1 cellular context compared by ENCODE assay signal in the genomic region with DNA sequence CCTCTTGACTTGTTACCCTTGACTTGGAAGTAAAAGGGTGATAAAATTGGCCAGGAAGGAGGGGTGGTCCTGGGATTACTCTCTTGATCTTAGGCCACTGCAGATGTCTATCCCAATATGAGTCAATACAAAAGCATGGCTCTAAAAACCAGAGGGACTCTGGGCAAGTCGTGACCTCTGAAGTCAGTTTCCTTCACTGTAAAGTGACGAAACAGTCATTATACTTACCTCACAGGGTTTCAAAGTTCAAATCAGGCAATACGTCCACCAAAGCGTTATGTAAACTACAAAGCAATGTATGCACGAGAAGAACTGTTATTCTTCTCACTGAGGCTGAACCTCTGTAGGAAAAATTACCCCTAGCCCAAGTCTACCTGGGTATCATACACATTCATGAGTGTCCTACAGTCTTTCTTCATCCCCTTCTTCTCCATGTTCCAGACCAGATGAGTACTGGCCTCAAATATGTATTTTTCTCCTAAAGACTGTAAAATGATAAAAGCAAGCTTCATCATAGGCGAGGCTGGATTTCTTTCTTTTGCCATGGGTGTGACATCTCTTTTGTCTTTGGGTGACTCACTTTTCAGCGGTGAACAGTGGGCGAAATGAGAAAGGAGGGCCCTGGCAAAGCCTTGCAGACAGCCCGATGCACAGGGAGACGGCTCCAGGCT.
TF ChIP-seq lines count a peak whose summit lies in the region.

No MANE protein-coding gene starts in this region.

TF ChIP-seq in HepG2, 621 proteins besides CTCF, POLR2A, EP300 and RAD21 (continued from another document and continues in another):
- peak; percentile 75 for TF ChIP-seq NR2F6 (IDR thresholded peaks at IDR 0.05)
- TF ChIP-seq NR2F6 (CRISPR knock-in tag; IDR thresholded peaks at IDR 0.05), result peak; percentile 88
- no peak for TF ChIP-seq FOXA1 (IDR thresholded peaks at IDR 0.05)
- peak; percentile 66 for TF ChIP-seq FOXA1 (CRISPR knock-in tag; IDR thresholded peaks at IDR 0.05)
- TF ChIP-seq PPARG (CRISPR knock-in tag; conservative IDR thresholded peaks at IDR 0.05), result peak; percentile 47; the same call in 1 of the 2 replicates
- no peak for TF ChIP-seq SOX13 (IDR thresholded peaks at IDR 0.05)
- peak in 1 of 2 experiments; percentile 66; a peak in 2 of 4 replicates for TF ChIP-seq SOX13 (CRISPR knock-in tag; conservative IDR thresholded peaks at IDR 0.05 in 1 of 2, IDR thresholded peaks at IDR 0.05 in 1 of 2)
- TF ChIP-seq XRCC5 (optimal IDR thresholded peaks at IDR 0.05; ENCODE audit: low read length), result peak; percentile 6
- TF ChIP-seq MEF2D (CRISPR knock-in tag; IDR thresholded peaks at IDR 0.05), result no peak
- no peak for TF ChIP-seq ZNF17 (CRISPR knock-in tag; IDR thresholded peaks at IDR 0.05)
- no peak for TF ChIP-seq CHCHD3 (CRISPR knock-in tag; IDR thresholded peaks at IDR 0.05)
- peak; percentile 92 for TF ChIP-seq CEBPB (IDR thresholded peaks at IDR 0.05; ENCODE audit: borderline replicate concordance, low read depth, low read length)
- no peak for TF ChIP-seq ZFP36L1 (CRISPR knock-in tag; IDR thresholded peaks at IDR 0.05)
- TF ChIP-seq, protein P1, sequence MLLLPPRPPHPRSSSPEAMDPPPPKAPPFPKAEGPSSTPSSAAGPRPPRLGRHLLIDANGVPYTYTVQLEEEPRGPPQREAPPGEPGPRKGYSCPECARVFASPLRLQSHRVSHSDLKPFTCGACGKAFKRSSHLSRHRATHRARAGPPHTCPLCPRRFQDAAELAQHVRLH (CRISPR knock-in tag; IDR thresholded peaks at IDR 0.05; ENCODE audit: borderline replicate concordance, low read depth), result 0 out of 2 replicates have a peak, but pooled peaks have one; percentile 31
- TF ChIP-seq ZNF124 (CRISPR knock-in tag; IDR thresholded peaks at IDR 0.05), result peak; percentile 29; the same call in 1 of the 2 replicates
- no peak for TF ChIP-seq RBFOX2 (IDR thresholded peaks at IDR 0.05; ENCODE audit: low read depth, low read length)
- TF ChIP-seq HMG20B (CRISPR knock-in tag; conservative IDR thresholded peaks at IDR 0.05), result 0 out of 2 replicates have a peak, but pooled peaks have one; percentile 21
- TF ChIP-seq MIER3 (CRISPR knock-in tag; IDR thresholded peaks at IDR 0.05; ENCODE audit: borderline replicate concordance), result peak; percentile 51; the same call in 1 of the 2 replicates
- peak; percentile 84 for TF ChIP-seq RARA (CRISPR knock-in tag; IDR thresholded peaks at IDR 0.05)
- peak; percentile 57; the same call in 1 of the 2 replicates for TF ChIP-seq ELF3 (CRISPR knock-in tag; IDR thresholded peaks at IDR 0.05)
- TF ChIP-seq, protein P2, sequence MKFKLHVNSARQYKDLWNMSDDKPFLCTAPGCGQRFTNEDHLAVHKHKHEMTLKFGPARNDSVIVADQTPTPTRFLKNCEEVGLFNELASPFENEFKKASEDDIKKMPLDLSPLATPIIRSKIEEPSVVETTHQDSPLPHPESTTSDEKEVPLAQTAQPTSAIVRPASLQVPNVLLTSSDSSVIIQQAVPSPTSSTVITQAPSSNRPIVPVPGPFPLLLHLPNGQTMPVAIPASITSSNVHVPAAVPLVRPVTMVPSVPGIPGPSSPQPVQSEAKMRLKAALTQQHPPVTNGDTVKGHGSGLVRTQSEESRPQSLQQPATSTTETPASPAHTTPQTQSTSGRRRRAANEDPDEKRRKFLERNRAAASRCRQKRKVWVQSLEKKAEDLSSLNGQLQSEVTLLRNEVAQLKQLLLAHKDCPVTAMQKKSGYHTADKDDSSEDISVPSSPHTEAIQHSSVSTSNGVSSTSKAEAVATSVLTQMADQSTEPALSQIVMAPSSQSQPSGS (CRISPR knock-in tag; IDR thresholded peaks at IDR 0.05), result peak; percentile 81; the same call in 1 of the 2 replicates
- TF ChIP-seq SOX5 (CRISPR knock-in tag; IDR thresholded peaks at IDR 0.05; ENCODE audit: borderline replicate concordance), result peak; percentile 67; the same call in 1 of the 2 replicates
- TF ChIP-seq, protein P3, sequence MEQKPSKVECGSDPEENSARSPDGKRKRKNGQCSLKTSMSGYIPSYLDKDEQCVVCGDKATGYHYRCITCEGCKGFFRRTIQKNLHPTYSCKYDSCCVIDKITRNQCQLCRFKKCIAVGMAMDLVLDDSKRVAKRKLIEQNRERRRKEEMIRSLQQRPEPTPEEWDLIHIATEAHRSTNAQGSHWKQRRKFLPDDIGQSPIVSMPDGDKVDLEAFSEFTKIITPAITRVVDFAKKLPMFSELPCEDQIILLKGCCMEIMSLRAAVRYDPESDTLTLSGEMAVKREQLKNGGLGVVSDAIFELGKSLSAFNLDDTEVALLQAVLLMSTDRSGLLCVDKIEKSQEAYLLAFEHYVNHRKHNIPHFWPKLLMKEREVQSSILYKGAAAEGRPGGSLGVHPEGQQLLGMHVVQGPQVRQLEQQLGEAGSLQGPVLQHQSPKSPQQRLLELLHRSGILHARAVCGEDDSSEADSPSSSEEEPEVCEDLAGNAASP (CRISPR knock-in tag; IDR thresholded peaks at IDR 0.05; ENCODE audit: borderline replicate concordance), result peak; percentile 76
- peak; percentile 88 for TF ChIP-seq CEBPG (CRISPR knock-in tag; IDR thresholded peaks at IDR 0.05)
- TF ChIP-seq GFI1 (CRISPR knock-in tag; IDR thresholded peaks at IDR 0.05; ENCODE audit: borderline replicate concordance), result no peak
- no peak for TF ChIP-seq PHF8 (CRISPR knock-in tag; IDR thresholded peaks at IDR 0.05)
- TF ChIP-seq, protein P4, sequence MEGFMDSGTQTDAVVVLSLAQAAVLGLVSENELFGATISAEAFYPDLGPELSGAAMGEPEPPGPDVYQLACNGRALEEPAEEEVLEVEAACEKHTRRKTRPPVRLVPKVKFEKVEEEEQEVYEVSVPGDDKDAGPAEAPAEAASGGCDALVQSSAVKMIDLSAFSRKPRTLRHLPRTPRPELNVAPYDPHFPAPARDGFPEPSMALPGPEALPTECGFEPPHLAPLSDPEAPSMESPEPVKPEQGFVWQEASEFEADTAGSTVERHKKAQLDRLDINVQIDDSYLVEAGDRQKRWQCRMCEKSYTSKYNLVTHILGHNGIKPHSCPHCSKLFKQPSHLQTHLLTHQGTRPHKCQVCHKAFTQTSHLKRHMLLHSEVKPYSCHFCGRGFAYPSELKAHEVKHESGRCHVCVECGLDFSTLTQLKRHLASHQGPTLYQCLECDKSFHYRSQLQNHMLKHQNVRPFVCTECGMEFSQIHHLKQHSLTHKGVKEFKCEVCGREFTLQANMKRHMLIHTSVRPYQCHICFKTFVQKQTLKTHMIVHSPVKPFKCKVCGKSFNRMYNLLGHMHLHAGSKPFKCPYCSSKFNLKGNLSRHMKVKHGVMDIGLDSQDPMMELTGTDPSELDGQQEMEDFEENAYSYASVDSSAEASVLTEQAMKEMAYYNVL (CRISPR knock-in tag; IDR thresholded peaks at IDR 0.05; ENCODE audit: borderline replicate concordance), result peak; percentile 8; the same call in 1 of the 2 replicates
- TF ChIP-seq PHF21A (CRISPR knock-in tag; IDR thresholded peaks at IDR 0.05), result no peak
- TF ChIP-seq KLF16 (CRISPR knock-in tag; IDR thresholded peaks at IDR 0.05), result peak in 1 of 2 experiments; percentile 60; a peak in 1 of 4 replicates
- TF ChIP-seq, protein P5, sequence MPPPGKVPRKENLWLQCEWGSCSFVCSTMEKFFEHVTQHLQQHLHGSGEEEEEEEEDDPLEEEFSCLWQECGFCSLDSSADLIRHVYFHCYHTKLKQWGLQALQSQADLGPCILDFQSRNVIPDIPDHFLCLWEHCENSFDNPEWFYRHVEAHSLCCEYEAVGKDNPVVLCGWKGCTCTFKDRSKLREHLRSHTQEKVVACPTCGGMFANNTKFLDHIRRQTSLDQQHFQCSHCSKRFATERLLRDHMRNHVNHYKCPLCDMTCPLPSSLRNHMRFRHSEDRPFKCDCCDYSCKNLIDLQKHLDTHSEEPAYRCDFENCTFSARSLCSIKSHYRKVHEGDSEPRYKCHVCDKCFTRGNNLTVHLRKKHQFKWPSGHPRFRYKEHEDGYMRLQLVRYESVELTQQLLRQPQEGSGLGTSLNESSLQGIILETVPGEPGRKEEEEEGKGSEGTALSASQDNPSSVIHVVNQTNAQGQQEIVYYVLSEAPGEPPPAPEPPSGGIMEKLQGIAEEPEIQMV (CRISPR knock-in tag; IDR thresholded peaks at IDR 0.05; ENCODE audit: low read depth), result 0 out of 2 replicates have a peak, but pooled peaks have one; percentile 20
- TF ChIP-seq CHD2 (IDR thresholded peaks at IDR 0.05; ENCODE audit: low read depth, low read length), result no peak
- TF ChIP-seq HNRNPLL (IDR thresholded peaks at IDR 0.05; ENCODE audit: low read depth, low read length, poor library complexity, severe bottlenecking), result no peak
- no peak for TF ChIP-seq AGO1 (IDR thresholded peaks at IDR 0.05; ENCODE audit: low read depth, low read length, poor library complexity, severe bottlenecking)
- TF ChIP-seq, protein P6, sequence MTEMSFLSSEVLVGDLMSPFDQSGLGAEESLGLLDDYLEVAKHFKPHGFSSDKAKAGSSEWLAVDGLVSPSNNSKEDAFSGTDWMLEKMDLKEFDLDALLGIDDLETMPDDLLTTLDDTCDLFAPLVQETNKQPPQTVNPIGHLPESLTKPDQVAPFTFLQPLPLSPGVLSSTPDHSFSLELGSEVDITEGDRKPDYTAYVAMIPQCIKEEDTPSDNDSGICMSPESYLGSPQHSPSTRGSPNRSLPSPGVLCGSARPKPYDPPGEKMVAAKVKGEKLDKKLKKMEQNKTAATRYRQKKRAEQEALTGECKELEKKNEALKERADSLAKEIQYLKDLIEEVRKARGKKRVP (CRISPR knock-in tag; IDR thresholded peaks at IDR 0.05), result peak in 1 of 2 experiments; percentile 93; a peak in 2 of 4 replicates
- TF ChIP-seq SOX6 (IDR thresholded peaks at IDR 0.05), result no peak
- peak; percentile 83 for TF ChIP-seq SOX6 (CRISPR knock-in tag; IDR thresholded peaks at IDR 0.05)
- peak; percentile 35 for TF ChIP-seq ASH2L (IDR thresholded peaks at IDR 0.05; ENCODE audit: insufficient read length, low read depth, low read length)
- peak; percentile 23 for TF ChIP-seq TEAD3 (CRISPR knock-in tag; optimal IDR thresholded peaks at IDR 0.05; ENCODE audit: borderline replicate concordance)
- TF ChIP-seq, protein P7, sequence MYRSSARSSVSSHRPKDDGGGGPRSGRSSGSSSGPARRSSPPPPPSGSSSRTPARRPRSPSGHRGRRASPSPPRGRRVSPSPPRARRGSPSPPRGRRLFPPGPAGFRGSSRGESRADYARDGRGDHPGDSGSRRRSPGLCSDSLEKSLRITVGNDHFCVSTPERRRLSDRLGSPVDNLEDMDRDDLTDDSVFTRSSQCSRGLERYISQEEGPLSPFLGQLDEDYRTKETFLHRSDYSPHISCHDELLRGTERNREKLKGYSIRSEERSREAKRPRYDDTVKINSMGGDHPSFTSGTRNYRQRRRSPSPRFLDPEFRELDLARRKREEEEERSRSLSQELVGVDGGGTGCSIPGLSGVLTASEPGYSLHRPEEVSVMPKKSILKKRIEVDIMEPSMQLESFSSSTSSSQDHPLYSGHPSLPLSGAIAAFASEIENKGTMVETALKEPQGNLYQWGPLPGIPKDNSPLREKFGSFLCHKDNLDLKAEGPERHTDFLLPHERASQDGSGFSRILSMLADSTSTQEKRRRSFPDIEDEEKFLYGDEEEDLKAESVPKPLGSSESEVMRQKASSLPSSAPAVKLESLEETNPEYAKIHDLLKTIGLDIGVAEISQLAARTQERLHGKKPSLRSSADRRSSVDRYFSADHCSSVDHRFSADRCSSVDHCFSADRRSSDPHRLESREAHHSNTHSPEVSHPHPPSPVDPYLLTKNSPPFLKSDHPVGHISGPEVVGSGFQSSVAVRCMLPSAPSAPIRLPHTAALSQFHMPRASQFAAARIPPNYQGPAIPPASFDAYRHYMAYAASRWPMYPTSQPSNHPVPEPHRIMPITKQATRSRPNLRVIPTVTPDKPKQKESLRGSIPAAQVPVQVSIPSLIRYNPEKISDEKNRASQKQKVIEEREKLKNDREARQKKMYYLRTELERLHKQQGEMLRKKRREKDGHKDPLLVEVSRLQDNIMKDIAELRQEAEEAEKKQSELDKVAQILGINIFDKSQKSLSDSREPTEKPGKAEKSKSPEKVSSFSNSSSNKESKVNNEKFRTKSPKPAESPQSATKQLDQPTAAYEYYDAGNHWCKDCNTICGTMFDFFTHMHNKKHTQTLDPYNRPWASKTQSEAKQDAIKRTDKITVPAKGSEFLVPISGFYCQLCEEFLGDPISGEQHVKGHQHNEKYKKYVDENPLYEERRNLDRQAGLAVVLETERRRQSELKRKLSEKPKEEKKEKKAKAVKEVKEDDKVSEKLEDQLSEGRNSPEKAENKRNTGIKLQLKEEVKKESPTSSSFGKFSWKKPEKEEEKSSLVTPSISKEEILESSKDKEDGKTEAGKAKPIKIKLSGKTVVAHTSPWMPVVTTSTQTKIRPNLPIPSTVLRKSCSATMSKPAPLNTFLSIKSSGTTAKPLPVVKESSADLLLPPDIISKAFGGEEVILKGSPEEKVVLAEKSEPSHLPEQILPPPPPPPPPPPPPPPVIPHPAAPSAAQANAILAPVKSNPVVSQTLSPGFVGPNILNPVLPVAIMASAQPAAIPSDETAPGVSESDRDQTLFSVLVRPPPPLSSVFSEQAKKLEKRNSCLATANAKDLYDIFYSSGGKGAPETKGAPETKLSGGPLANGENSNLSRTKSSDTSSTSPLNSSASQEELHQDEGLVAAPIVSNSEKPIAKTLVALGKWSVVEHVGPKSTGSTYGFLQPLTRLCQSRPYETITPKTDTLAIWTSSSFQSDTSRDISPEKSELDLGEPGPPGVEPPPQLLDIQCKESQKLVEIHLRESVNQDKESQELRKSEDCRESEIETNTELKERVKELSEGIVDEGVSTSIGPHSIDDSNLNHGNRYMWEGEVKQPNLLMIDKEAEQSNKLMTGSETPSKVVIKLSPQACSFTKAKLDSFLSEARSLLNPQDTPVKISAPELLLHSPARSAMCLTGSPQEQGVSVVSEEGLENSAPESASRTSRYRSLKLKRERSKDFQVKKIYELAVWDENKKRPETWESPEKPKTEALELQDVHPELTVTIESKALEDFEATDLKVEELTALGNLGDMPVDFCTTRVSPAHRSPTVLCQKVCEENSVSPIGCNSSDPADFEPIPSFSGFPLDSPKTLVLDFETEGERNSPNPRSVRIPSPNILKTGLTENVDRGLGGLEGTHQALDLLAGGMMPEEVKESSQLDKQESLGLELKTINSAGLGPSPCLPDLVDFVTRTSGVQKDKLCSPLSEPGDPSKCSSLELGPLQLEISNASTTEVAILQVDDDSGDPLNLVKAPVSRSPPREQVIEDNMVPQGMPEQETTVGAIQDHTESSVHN (CRISPR knock-in tag; IDR thresholded peaks at IDR 0.05), result no peak
- peak; percentile 24; the same call in 1 of the 2 replicates for TF ChIP-seq ZNF331 (CRISPR knock-in tag; IDR thresholded peaks at IDR 0.05)
- TF ChIP-seq RCOR2 (CRISPR knock-in tag; IDR thresholded peaks at IDR 0.05), result peak; percentile 80; the same call in 1 of the 2 replicates
- TF ChIP-seq YEATS2 (CRISPR knock-in tag; IDR thresholded peaks at IDR 0.05; ENCODE audit: borderline replicate concordance), result no peak
- peak; percentile 51 for TF ChIP-seq TBL1XR1 (IDR thresholded peaks at IDR 0.05; ENCODE audit: borderline replicate concordance, low read length, partially characterized antibody)
- peak; percentile 50; the same call in 1 of the 2 replicates for TF ChIP-seq NCOA2 (CRISPR knock-in tag; IDR thresholded peaks at IDR 0.05)
- TF ChIP-seq ISL2 (CRISPR knock-in tag; IDR thresholded peaks at IDR 0.05), result peak; percentile 30; the same call in 1 of the 2 replicates
- TF ChIP-seq ESRRA (CRISPR knock-in tag; IDR thresholded peaks at IDR 0.05; ENCODE audit: low read depth), result 0 out of 2 replicates have a peak, but pooled peaks have one; percentile 40
- TF ChIP-seq ZSCAN9 (CRISPR knock-in tag; IDR thresholded peaks at IDR 0.05; ENCODE audit: borderline replicate concordance), result peak; percentile 32; the same call in 1 of the 2 replicates
- TF ChIP-seq THAP11 (CRISPR knock-in tag; IDR thresholded peaks at IDR 0.05), result peak; percentile 64
- peak; percentile 68 for TF ChIP-seq FOXA3 (CRISPR knock-in tag; IDR thresholded peaks at IDR 0.05)
- TF ChIP-seq NFKBIZ (CRISPR knock-in tag; IDR thresholded peaks at IDR 0.05), result 0 out of 2 replicates have a peak, but pooled peaks have one; percentile 43
- TF ChIP-seq CREB1 (IDR thresholded peaks at IDR 0.05), result peak; percentile 46; the same call in 1 of the 2 replicates
- TF ChIP-seq CREB1 (CRISPR knock-in tag; IDR thresholded peaks at IDR 0.05), result peak; percentile 74
- TF ChIP-seq FOSL2 (CRISPR knock-in tag; IDR thresholded peaks at IDR 0.05), result peak; percentile 75
